8 cellular contexts compared by ENCODE assay signal in genomic region chr13:22061371-22061805, GRCh38.
DNase-seq lines count a peak whose midpoint lies in the region; ATAC-seq and TF ChIP-seq lines count a peak whose summit lies in the region.

No MANE protein-coding gene starts in this region.

- H3K4me3 Mint-ChIP-seq in activated CD4-positive, alpha-beta T cell treated with anti-CD3 and anti-CD28 coated beads, Interleukin-2, amount 10 ng/mL, durations not matched to agents 24 days and 14 days, result peak overlapping the region; percentile 74
- no peak overlapping the region for H3K4me3 Mint-ChIP-seq in Calu3 (ENCODE audit: low read depth, unreplicated experiment)

- H3K9me3 Mint-ChIP-seq in activated CD4-positive, alpha-beta T cell treated with anti-CD3 and anti-CD28 coated beads, Interleukin-2, amount 10 ng/mL, durations not matched to agents 24 days and 14 days, result peaks cover 3% of the 10 kb centered on the region
- no peaks in the 10 kb centered on the region for H3K9me3 Mint-ChIP-seq in Calu3 (ENCODE audit: low read depth, unreplicated experiment)

- H3K4me3 ChIP-seq in transverse colon, result no peak overlapping the region

- H3K27me3 ChIP-seq in transverse colon, result no peaks in the 10 kb centered on the region

- no peak for TF ChIP-seq POLR2A in transverse colon (IDR thresholded peaks at IDR 0.05)

- DNase-seq in activated CD4-positive, alpha-beta T cell treated with anti-CD3 and anti-CD28 coated beads, Interleukin-2, amount 10 ng/mL, durations not matched to agents 24 days and 14 days, result peak; percentile 77
- DNase-seq in left kidney (ENCODE audit: low read depth, low spot score) (peak; percentile 29), transverse colon (no peak), 8988T (no peak), foreskin melanocyte (no peak), Calu3 (no peak)

- peaks cover 54% of the 10 kb centered on the region for H3K4me1 Mint-ChIP-seq in activated CD4-positive, alpha-beta T cell treated with anti-CD3 and anti-CD28 coated beads, Interleukin-2, amount 10 ng/mL, durations not matched to agents 24 days and 14 days
- no peaks in the 10 kb centered on the region for H3K4me1 Mint-ChIP-seq in Calu3 (ENCODE audit: low read depth, unreplicated experiment)

- H3K27me3 Mint-ChIP-seq in activated CD4-positive, alpha-beta T cell treated with anti-CD3 and anti-CD28 coated beads, Interleukin-2, amount 10 ng/mL, durations not matched to agents 24 days and 14 days, result no peaks in the 10 kb centered on the region
- no peaks in the 10 kb centered on the region for H3K27me3 Mint-ChIP-seq in Calu3 (ENCODE audit: unreplicated experiment)

- ATAC-seq in GM18870 (IDR thresholded peaks at IDR 0.05; ENCODE audit: unreplicated experiment) (peak; percentile 61), HG02973 (IDR thresholded peaks at IDR 0.05; ENCODE audit: unreplicated experiment) (peak; percentile 76)

- TF ChIP-seq CTCF in transverse colon (IDR thresholded peaks at IDR 0.05), result no peak
- no peak for TF ChIP-seq CTCF in Calu3 (IDR thresholded peaks at IDR 0.05; ENCODE audit: unreplicated experiment)

- no peaks in the 10 kb centered on the region for H3K36me3 ChIP-seq in transverse colon

- no TSS peak for BruUV-seq in Calu3 (replicated peaks; lab: Mats Ljungman, UMichigan)

- H3K27ac ChIP-seq in transverse colon, result peak overlapping the region; percentile 12 to 49 (median 30)

- no peak for TF ChIP-seq EP300 in transverse colon (IDR thresholded peaks at IDR 0.05; ENCODE audit: low read depth)

- intact Hi-C loops in activated CD4-positive, alpha-beta T cell treated with anti-CD3 and anti-CD28 coated beads, Interleukin-2, amount 10 ng/mL, durations not matched to agents 24 days and 14 days (cut with micrococcal nuclease), result loop anchor here (2.0 to 10.0 kb wide), 6 partner anchors 19 to 457 kb away; partner anchors contain the start of genes FGF9 and MICU2
- intact Hi-C loops in transverse colon (cut with DNase I; ENCODE audit: low total_unique reads) (no loop called here), Calu3 (cut with micrococcal nuclease; ENCODE audit: unreplicated experiment) (no loop called here)

- no peaks in the 10 kb centered on the region for H3K9me3 ChIP-seq in transverse colon

- 78% methylated on average over 8 of the region's 8 CpGs; no CpG with 5 or more reads in 1 of the 2 donors for WGBS in transverse colon (ENCODE audit: low coverage in 1 of 2), 2 donors

- H3K4me1 ChIP-seq in transverse colon, result no peaks in the 10 kb centered on the region

- H3K36me3 Mint-ChIP-seq in activated CD4-positive, alpha-beta T cell treated with anti-CD3 and anti-CD28 coated beads, Interleukin-2, amount 10 ng/mL, durations not matched to agents 24 days and 14 days (ENCODE audit: low read depth), result peaks cover 6% of the 10 kb centered on the region
- H3K36me3 Mint-ChIP-seq in Calu3 (ENCODE audit: insufficient read depth, unreplicated experiment), result no peaks in the 10 kb centered on the region

- peak overlapping the region; percentile 86 for H3K27ac Mint-ChIP-seq in activated CD4-positive, alpha-beta T cell treated with anti-CD3 and anti-CD28 coated beads, Interleukin-2, amount 10 ng/mL, durations not matched to agents 24 days and 14 days
- no peak overlapping the region for H3K27ac Mint-ChIP-seq in Calu3 (ENCODE audit: unreplicated experiment)

- CTCF ChIA-PET in Calu3 (lab: Charles Lee), result no interaction called here

- in situ Hi-C loops in transverse colon (cut with MboI; ENCODE audit: low pct_ligation_motif_present in 1 of 4, low pct_unique_long_range_greater_than_20kb in 1 of 4, low sequenced_read_pairs in 3 of 4), result no loop called here

Comparison
In these comparisons a context has a peak if more than half of its experiments do, and no peak if none do; other contexts are left out.
1. DNase-seq: peak in activated CD4-positive, alpha-beta T cell treated with anti-CD3 and anti-CD28 coated beads, Interleukin-2, amount 10 ng/mL, durations not matched to agents 24 days and 14 days (single experiment) and left kidney (single experiment); none in transverse colon (single experiment), 8988T (single experiment), foreskin melanocyte (single experiment) and Calu3 (single experiment).